7 cellular contexts compared by ENCODE assay signal in the genomic region with DNA sequence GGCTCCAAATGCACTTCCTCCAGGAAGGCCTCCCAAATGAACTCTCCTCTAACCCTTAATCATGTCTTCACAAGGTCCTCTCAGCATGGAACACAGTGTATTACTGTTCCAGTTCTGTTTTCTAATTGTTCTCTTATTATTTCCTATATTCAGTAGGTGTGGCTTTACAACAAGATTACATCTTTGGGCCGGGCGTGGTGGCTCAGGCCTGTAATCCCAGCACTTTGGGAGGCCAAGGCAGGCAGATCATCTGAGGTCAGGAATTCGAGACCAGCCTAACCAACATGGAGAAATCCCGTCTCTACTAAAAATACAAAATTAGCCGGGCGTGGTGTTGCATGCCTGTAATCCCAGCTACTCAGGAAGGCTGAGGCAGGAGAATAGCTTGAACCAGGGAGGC. TPM values are rescaled to one million over a fixed set of nuclear protein-coding genes. Genes with fewer than 3 reads are reported as not detected.
A peak's percentile ranks its signal among the peaks of the same experiment; 100 is the strongest.
DNase-seq lines count a peak whose midpoint lies in the region; ATAC-seq and TF ChIP-seq lines count a peak whose summit lies in the region.
"Not testable (repeated sequence)": the region's sequence is repeated elsewhere in the genome, so short reads cannot be mapped to it uniquely, and the experiment has no call there.

No MANE protein-coding gene starts in this region.

- peaks cover 73% of the 10 kb centered on the region for H3K4me1 Mint-ChIP-seq in CD8-positive, alpha-beta T cell (ENCODE audit: low read depth)
- H3K4me1 Mint-ChIP-seq in T-cell, result peaks cover 69 to 74% (median 70%) of the 10 kb centered on the region in 3 donors
- H3K4me1 Mint-ChIP-seq in activated naive CD4-positive, alpha-beta T cell treated with anti-CD3 and anti-CD28 coated beads, Interleukin-2, amount 50 U/mL, for 24 hours, result peaks cover 74% of the 10 kb centered on the region
- peaks cover 40 to 71% of the 10 kb centered on the region in 2 donors for H3K4me1 Mint-ChIP-seq in effector memory CD8-positive, alpha-beta T cell (ENCODE audit: low read depth in 2 of 2)
- peaks cover 44 to 57% (median 56%) of the 10 kb centered on the region in 3 donors for H3K4me1 Mint-ChIP-seq in naive B cell
- peaks cover 51% of the 10 kb centered on the region for H3K4me1 Mint-ChIP-seq in osteocyte (ENCODE audit: unreplicated experiment)

- not testable (repeated sequence) for H3K36me3 ChIP-seq in CD8-positive, alpha-beta T cell (ENCODE audit: insufficient read depth, low read length)
- H3K36me3 ChIP-seq in spleen, result peaks cover 0 to 45% (median 1%) of the 10 kb centered on the region in 6 donors

- H3K4me1 ChIP-seq in CD8-positive, alpha-beta T cell (ENCODE audit: insufficient read depth, low read length), result peaks cover 49% of the 10 kb centered on the region
- peaks cover 35 to 94% (median 81%) of the 10 kb centered on the region in 6 donors for H3K4me1 ChIP-seq in spleen

- not testable (repeated sequence) for TF ChIP-seq CTCF in CD8-positive, alpha-beta T cell (IDR thresholded peaks at IDR 0.05); osteocyte (IDR thresholded peaks at IDR 0.05); spleen (IDR thresholded peaks at IDR 0.05 in 8 of 11, conservative IDR thresholded peaks at IDR 0.05 in 3 of 11)

- POLR2A ChIA-PET in CD8-positive, alpha-beta T cell (lab: Charles Lee); T-cell (lab: Charles Lee): not testable (repeated sequence)

- H3K4me3 ChIP-seq in CD8-positive, alpha-beta T cell (ENCODE audit: low read depth, low read length); spleen: not testable (repeated sequence)

- H3K4me3 Mint-ChIP-seq in CD8-positive, alpha-beta T cell; activated naive CD4-positive, alpha-beta T cell treated with anti-CD3 and anti-CD28 coated beads, Interleukin-2, amount 50 U/mL, for 24 hours; osteocyte (ENCODE audit: unreplicated experiment): not testable (repeated sequence)
- peak overlapping the region in 2 of 3 donors; percentile 32 for H3K4me3 Mint-ChIP-seq in T-cell
- peak overlapping the region in 1 of 2 donors; percentile 41 for H3K4me3 Mint-ChIP-seq in effector memory CD8-positive, alpha-beta T cell
- H3K4me3 Mint-ChIP-seq in naive B cell, result peak overlapping the region in 1 of 8 donors; percentile 47

- peak overlapping the region; percentile 76 for H3K27ac Mint-ChIP-seq in CD8-positive, alpha-beta T cell
- H3K27ac Mint-ChIP-seq in T-cell (peak overlapping the region; percentile 71 to 78), naive B cell (peak overlapping the region in 5 of 6 donors; percentile 69 to 99 (median 86))
- peak overlapping the region; percentile 77 for H3K27ac Mint-ChIP-seq in activated naive CD4-positive, alpha-beta T cell treated with anti-CD3 and anti-CD28 coated beads, Interleukin-2, amount 50 U/mL, for 24 hours
- H3K27ac Mint-ChIP-seq in effector memory CD8-positive, alpha-beta T cell, result peak overlapping the region; percentile 97 to 99
- not testable (repeated sequence) for H3K27ac Mint-ChIP-seq in osteocyte (ENCODE audit: unreplicated experiment)

- H3K27ac ChIP-seq in CD8-positive, alpha-beta T cell (ENCODE audit: low read depth, low read length), result not testable (repeated sequence)
- peak overlapping the region in 2 of 8 donors; percentile 21 to 28 for H3K27ac ChIP-seq in spleen

- not testable (repeated sequence) for ATAC-seq in CD8-positive, alpha-beta T cell; T-cell (replicated peaks in 1 of 4); effector memory CD8-positive, alpha-beta T cell (replicated peaks); naive B cell (ENCODE audit: low read depth in 2 of 2)

- H3K27me3 ChIP-seq in CD8-positive, alpha-beta T cell (ENCODE audit: insufficient read depth, low read length); spleen (replicated peaks in 1 of 7): not testable (repeated sequence)

- not testable (repeated sequence) for TF ChIP-seq POLR2A in spleen (IDR thresholded peaks at IDR 0.05)

- not testable (repeated sequence) for H3K27me3 Mint-ChIP-seq in CD8-positive, alpha-beta T cell (ENCODE audit: low read depth); T-cell; activated naive CD4-positive, alpha-beta T cell treated with anti-CD3 and anti-CD28 coated beads, Interleukin-2, amount 50 U/mL, for 24 hours; effector memory CD8-positive, alpha-beta T cell; naive B cell; osteocyte (ENCODE audit: unreplicated experiment)

- not testable (repeated sequence) for H3K9me3 Mint-ChIP-seq in CD8-positive, alpha-beta T cell; T-cell; activated naive CD4-positive, alpha-beta T cell treated with anti-CD3 and anti-CD28 coated beads, Interleukin-2, amount 50 U/mL, for 24 hours; effector memory CD8-positive, alpha-beta T cell; naive B cell; osteocyte (ENCODE audit: unreplicated experiment)

- intact Hi-C loops in CD8-positive, alpha-beta T cell (cut with DNase I, micrococcal nuclease), result loop anchor here in 1 of 2 experiments (2.0 kb wide), 1 partner anchor 15 kb away; no protein-coding TSS in a partner anchor
- intact Hi-C loops in spleen (cut with DNase I; ENCODE audit: low total_unique reads), result not testable (repeated sequence)

- WGBS in spleen, 5 donors, result 80 to 86% (median 81%) methylated on average over 6 of the region's 6 CpGs

- not testable (repeated sequence) for H3K9me3 ChIP-seq in CD8-positive, alpha-beta T cell (ENCODE audit: low read length); spleen

- CTCF ChIA-PET in CD8-positive, alpha-beta T cell (lab: Charles Lee), result interaction anchor here (1.0 kb wide), 1 partner anchor 106 kb away, joined by 4 read pairs; no protein-coding TSS in a partner anchor
- CTCF ChIA-PET in T-cell (lab: Charles Lee), result not testable (repeated sequence)

- DNase-seq in CD8-positive, alpha-beta T cell; T-cell; effector memory CD8-positive, alpha-beta T cell; naive B cell: not testable (repeated sequence)
- peak; percentile 25 for DNase-seq in osteocyte (ENCODE audit: extremely low spot score, unreplicated experiment)
- DNase-seq in spleen, result peak; percentile 51

- peaks cover 46% of the 10 kb centered on the region for H3K36me3 Mint-ChIP-seq in CD8-positive, alpha-beta T cell
- H3K36me3 Mint-ChIP-seq in T-cell (peaks cover 16% of the 10 kb centered on the region), naive B cell (peaks cover 0 to 12% of the 10 kb centered on the region in 2 donors)
- H3K36me3 Mint-ChIP-seq in activated naive CD4-positive, alpha-beta T cell treated with anti-CD3 and anti-CD28 coated beads, Interleukin-2, amount 50 U/mL, for 24 hours; osteocyte (ENCODE audit: unreplicated experiment): not testable (repeated sequence)
- H3K36me3 Mint-ChIP-seq in effector memory CD8-positive, alpha-beta T cell (ENCODE audit: insufficient read depth), result peaks cover 48% of the 10 kb centered on the region

RNA-seq across cellular contexts. Expression of a gene that starts 4.2 kb away (rescaled TPM):
- total RNA-seq in CD8-positive, alpha-beta T cell, result 10 to 100 TPM; 30.5 to 34.3 TPM
- total RNA-seq in T-cell (10 to 100 TPM; 67.1 to 80.4 (median 71.5) TPM), osteocyte (63.9 and 68.6 TPM in 2 replicates), spleen (10 to 100 TPM; 54.6 to 86.4 (median 77.5) TPM)
- polyA plus RNA-seq in naive B cell (ENCODE audit: low read depth in 6 of 6) (100 to 1,000 TPM in 1 of 6 donors, 10 to 100 TPM in 5; 78.4 to 131 (median 95.3) TPM), spleen (10 to 100 TPM; 23.7 to 35.7 (median 29.9) TPM)

RNA-seq across cellular contexts. Expression of a gene that starts 34.1 kb away (rescaled TPM):
- 10 to 100 TPM; 57.7 to 64.2 TPM for total RNA-seq in CD8-positive, alpha-beta T cell
- total RNA-seq in T-cell, result 10 to 100 TPM; 40.5 to 57.1 (median 42.8) TPM
- polyA plus RNA-seq in naive B cell (ENCODE audit: low read depth in 6 of 6), result 10 to 100 TPM; 20.6 to 47.5 (median 25.7) TPM
- total RNA-seq in osteocyte, result 60.0 and 62.0 TPM in 2 replicates
- total RNA-seq in spleen, result 10 to 100 TPM; 37.0 to 69.9 (median 48.5) TPM
- polyA plus RNA-seq in spleen, result 10 to 100 TPM; 23.7 to 42.0 (median 37.5) TPM
